Comparison of ENCODE assay signal across 12 cellular contexts in the genomic region with DNA sequence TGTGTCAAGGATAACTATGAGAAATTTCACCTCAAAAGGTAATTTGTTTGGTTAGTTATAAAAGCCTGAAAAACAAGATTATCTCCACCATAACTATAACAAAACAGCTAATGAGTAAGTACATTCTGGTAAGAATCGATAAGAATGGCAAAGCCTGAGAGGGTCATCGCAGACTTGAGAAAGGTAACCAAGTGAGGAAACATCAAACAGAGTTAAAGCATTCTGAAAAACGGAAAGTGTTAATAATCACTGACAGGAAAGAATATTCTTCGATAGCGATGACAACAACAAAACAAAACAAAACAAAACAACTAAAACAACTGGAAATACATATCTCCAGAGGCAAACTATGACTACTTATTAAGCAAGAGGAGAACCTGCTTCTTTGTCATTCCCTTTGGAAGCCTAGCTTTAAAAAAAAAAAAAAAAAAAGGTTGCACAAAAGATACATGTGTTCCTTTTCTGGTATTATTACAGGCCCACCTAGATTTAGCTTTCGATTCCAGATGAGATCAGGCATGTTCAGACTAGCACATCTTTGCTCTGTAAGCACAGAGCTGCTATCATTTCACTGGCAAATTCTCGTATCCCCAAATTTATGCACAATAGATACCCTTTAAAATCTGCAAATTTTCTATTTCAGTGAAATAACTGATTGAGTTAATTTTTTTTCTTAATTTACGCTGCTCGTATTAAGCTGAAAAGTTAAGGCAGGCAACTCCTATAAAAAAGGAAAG.
DNase-seq lines count a peak whose midpoint lies in the region; ATAC-seq and TF ChIP-seq lines count a peak whose summit lies in the region.
"Had no signal": no experiment of that assay in that cellular context is flagged by ENCODE, and none has a peak within 500 bp of the region (broad histone marks: within the 10 kb centered on the region; RNA-seq: fewer than 3 reads in every experiment).

No MANE protein-coding gene starts in this region.

- no peaks in the 10 kb centered on the region for H3K36me3 ChIP-seq in suprapubic skin
- H3K36me3 ChIP-seq: SJSA1 had no signal

- peak overlapping the region; percentile 68 for H3K4me3 Mint-ChIP-seq in MCF 10A (ENCODE audit: unreplicated experiment)
- H3K4me3 Mint-ChIP-seq: neural crest cell had no signal

- peak; percentile 54 for ATAC-seq in HG03432 (IDR thresholded peaks at IDR 0.05; ENCODE audit: unreplicated experiment)
- ATAC-seq in HG02678 (IDR thresholded peaks at IDR 0.05; ENCODE audit: unreplicated experiment), result no peak

- H3K4me3 ChIP-seq in suprapubic skin, result no peak overlapping the region
- H3K4me3 ChIP-seq: SJSA1 had no signal

- peaks cover 27% of the 10 kb centered on the region for H3K4me1 ChIP-seq in suprapubic skin

- peak overlapping the region; percentile 34 for H3K27ac ChIP-seq in suprapubic skin
- H3K27ac ChIP-seq: 22Rv1, SJSA1 had no signal

- POLR2A ChIA-PET in MCF 10A (lab: Yijun Ruan, JAX), result interaction anchor here (0.8 to 1.8 kb wide), 5 partner anchors 11 to 66 kb away, joined by 3 to 9 read pairs (median 4); no protein-coding TSS in a partner anchor

- H3K27me3 ChIP-seq in suprapubic skin, result no peaks in the 10 kb centered on the region
- H3K27me3 ChIP-seq: SJSA1 had no signal

- DNase-seq in DMS 273 (lab: John Stamatoyannopoulos, UW; ENCODE audit: unreplicated experiment), result peak; percentile 49
- DNase-seq in DMS 273 treated with DMSO at 0.1 percent for 48 hours (lab: John Stamatoyannopoulos, UW), result no peak
- peak; percentile 57 for DNase-seq in MCF 10A (ENCODE audit: unreplicated experiment)
- no peak for DNase-seq in suprapubic skin (ENCODE audit: low spot score in 2 of 2)
- DNase-seq in H4 (ENCODE audit: low spot score), result no peak
- no peak for DNase-seq in DMS114 treated with DMSO at 0.1 percent for 48 hours (lab: John Stamatoyannopoulos, UW; ENCODE audit: unreplicated experiment)
- DNase-seq: activated gamma-delta T cell had no signal

- no peaks in the 10 kb centered on the region for H3K27me3 Mint-ChIP-seq in MCF 10A (ENCODE audit: insufficient read depth, unreplicated experiment)

- TF ChIP-seq POLR2A in suprapubic skin (IDR thresholded peaks at IDR 0.05), result no peak

- BruUV-seq in MCF 10A (replicated peaks; lab: Mats Ljungman, UMichigan), result TSS peak; percentile 60

- TF ChIP-seq CTCF in MCF 10A (IDR thresholded peaks at IDR 0.05; ENCODE audit: unreplicated experiment), result no peak
- no peak for TF ChIP-seq CTCF in suprapubic skin (IDR thresholded peaks at IDR 0.05)

- no peaks in the 10 kb centered on the region for H3K36me3 Mint-ChIP-seq in MCF 10A (ENCODE audit: insufficient read depth, unreplicated experiment)

- H3K4me1 Mint-ChIP-seq in MCF 10A (ENCODE audit: insufficient read depth, unreplicated experiment), result peaks cover 33% of the 10 kb centered on the region

- peak overlapping the region; percentile 91 for H3K27ac Mint-ChIP-seq in MCF 10A (ENCODE audit: low read depth, unreplicated experiment)

- no peaks in the 10 kb centered on the region for H3K9me3 Mint-ChIP-seq in MCF 10A (ENCODE audit: unreplicated experiment)
- H3K9me3 Mint-ChIP-seq: neural crest cell had no signal

- intact Hi-C loops in MCF 10A (cut with micrococcal nuclease), result no loop called here

- CTCF ChIA-PET in MCF 10A (lab: Yijun Ruan, JAX), result interaction anchor here (0.6 to 3.0 kb wide), 9 partner anchors 9 to 736 kb away, joined by 3 to 10 read pairs (median 4); no protein-coding TSS in a partner anchor

- TF ChIP-seq EP300 in suprapubic skin (IDR thresholded peaks at IDR 0.05), result no peak

- H3K9me3 ChIP-seq in suprapubic skin, result no peaks in the 10 kb centered on the region
- H3K9me3 ChIP-seq: SJSA1 had no signal

- WGBS in suprapubic skin, result 59% methylated on average over 9 of the region's 9 CpGs

Comparison
In these comparisons a context has a peak if more than half of its experiments do, and no peak if none do; other contexts are left out.
1. DNase-seq: peak in DMS 273 (single experiment) and MCF 10A (single experiment); none in DMS 273 treated with DMSO at 0.1 percent for 48 hours (single experiment), suprapubic skin (0 of 2), H4 (single experiment) and DMS114 treated with DMSO at 0.1 percent for 48 hours (single experiment).